ENCODE assay signal across 21 cellular contexts in the genomic region with DNA sequence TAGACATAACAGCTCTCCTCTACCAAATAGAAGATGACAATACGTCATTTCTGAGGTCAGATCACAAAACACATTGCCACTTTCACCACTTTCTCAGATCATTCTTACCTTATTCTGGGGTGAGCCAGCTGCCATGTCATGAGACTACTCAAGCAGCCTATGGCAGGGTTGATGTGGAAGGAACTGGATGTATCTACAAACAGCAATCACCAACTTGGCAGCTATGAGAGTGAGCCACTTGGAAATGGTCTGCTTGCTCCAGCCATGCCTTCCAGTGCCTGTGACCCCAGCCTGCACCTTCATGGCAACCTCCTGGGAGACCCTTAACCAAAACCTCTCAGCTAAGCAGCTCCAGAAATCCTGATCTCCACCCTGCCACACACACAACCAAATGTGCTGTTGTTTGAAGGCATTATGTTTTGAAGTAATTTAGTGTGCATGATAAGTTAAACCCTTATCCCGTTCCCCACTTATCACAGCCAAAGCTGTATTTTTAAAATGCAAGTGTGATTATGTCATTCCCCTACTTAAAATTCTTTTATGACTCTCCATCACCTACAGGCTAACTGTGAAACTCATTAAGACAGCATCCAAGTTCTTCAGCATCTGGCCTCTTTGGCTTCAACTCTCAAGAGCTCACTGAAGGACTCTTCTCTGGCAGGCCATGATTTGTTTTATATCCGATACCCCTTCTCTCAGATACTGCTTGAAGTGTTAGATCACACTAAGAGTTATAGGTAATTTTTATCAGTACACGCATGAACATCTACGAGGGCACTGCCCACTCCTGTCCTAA.
DNase-seq lines count a peak whose midpoint lies in the region; ATAC-seq, FAIRE-seq and TF ChIP-seq lines count a peak whose summit lies in the region.
"Had no signal": no experiment of that assay in that cellular context is flagged by ENCODE, and none has a peak within 500 bp of the region (broad histone marks: within the 10 kb centered on the region; RNA-seq: fewer than 3 reads in every experiment).

No MANE protein-coding gene starts in this region.

- FAIRE-seq in RCC 7860 (lab: Jason Lieb, UNC), result no peak

- peak; percentile 68 for ATAC-seq in Right ventricle myocardium inferior
- peak; percentile 46 to 49 for ATAC-seq in left cardiac atrium
- ATAC-seq in lower lobe of right lung, result peak; percentile 33 to 83
- ATAC-seq: CD8-positive, alpha-beta T cell had no signal

- intact Hi-C loops in Right ventricle myocardium inferior (cut with DNase I), result loop anchor here (5.0 to 10.0 kb wide), 2 partner anchors 238 to 406 kb away; no protein-coding TSS in a partner anchor
- intact Hi-C loops in cardiac septum (cut with DNase I), result no loop called here
- intact Hi-C loops in left cardiac atrium (cut with DNase I), result loop anchor here in 1 of 2 donors (5.0 to 10.0 kb wide), 2 partner anchors 153 to 376 kb away; no protein-coding TSS in a partner anchor
- intact Hi-C loops in lower lobe of right lung (cut with DNase I), result no loop called here

- no peak for TF ChIP-seq CTCF in lower lobe of right lung (IDR thresholded peaks at IDR 0.05)

- peaks cover 8% of the 10 kb centered on the region for H3K4me1 ChIP-seq in lower lobe of right lung
- H3K4me1 ChIP-seq: SJCRH30 had no signal

- no peak overlapping the region for H3K27ac ChIP-seq in lower lobe of right lung
- H3K27ac ChIP-seq: SJCRH30 had no signal

- no peak overlapping the region for H3K4me3 ChIP-seq in lower lobe of right lung
- H3K4me3 ChIP-seq: SJCRH30 had no signal

- no peaks in the 10 kb centered on the region for H3K36me3 ChIP-seq in lower lobe of right lung
- H3K36me3 ChIP-seq: SJCRH30 had no signal

- no peaks in the 10 kb centered on the region for H3K9me3 ChIP-seq in lower lobe of right lung
- H3K9me3 ChIP-seq: SJCRH30 had no signal

- H3K27me3 ChIP-seq in lower lobe of right lung (ENCODE audit: low read depth), result no peaks in the 10 kb centered on the region
- H3K27me3 ChIP-seq: SJCRH30 had no signal

- DNase-seq in Right ventricle myocardium inferior (ENCODE audit: missing footprints) (no peak), cardiac septum (ENCODE audit: low spot score) (no peak), left cardiac atrium (no peak), lower lobe of right lung (no peak), NCI-H1048 (lab: John Stamatoyannopoulos, UW) (no peak), COR-L47 (lab: John Stamatoyannopoulos, UW) (no peak), D341Med (ENCODE audit: low spot score) (no peak), RCC 7860 (ENCODE audit: low spot score) (no peak)
- DNase-seq: AML-193; C1 segment of cervical spinal cord; Calu3; CD8-positive, alpha-beta T cell; Karpas-422; MV-4-11; NCI-H1694; NCI-H2081; NCI-H2227 treated with DMSO at 0.1 percent for 48 hours; NCI-H510A; NCI-H774; NK-92 treated with Interleukin-12 subunit alpha and Interleukin-12 subunit beta, amount 100 ng/mL, for 24 hours; SJCRH30 had no signal
